Comparison of ENCODE assay signal across 11 cellular contexts in the genomic region with DNA sequence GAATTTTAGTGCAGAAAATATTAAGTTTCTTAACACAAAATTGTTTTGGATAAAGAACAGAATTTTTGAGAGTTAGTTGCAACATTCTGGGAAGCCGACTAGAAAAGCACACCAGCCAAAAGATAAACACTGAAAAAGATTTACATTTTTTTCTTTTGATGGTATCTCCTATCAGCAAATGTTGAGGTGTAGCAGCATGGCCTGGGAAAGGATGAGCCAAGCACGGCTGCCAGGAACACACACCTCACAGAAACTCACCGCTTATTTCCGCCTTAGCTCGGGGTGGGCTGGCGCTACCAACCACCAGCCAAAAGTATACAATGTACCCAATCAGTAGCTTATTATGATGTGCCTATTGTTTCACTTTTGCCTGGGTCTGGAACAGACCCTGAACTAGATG.
DNase-seq lines count a peak whose midpoint lies in the region; ATAC-seq and TF ChIP-seq lines count a peak whose summit lies in the region.
"Had no signal": no experiment of that assay in that cellular context is flagged by ENCODE, and none has a peak within 500 bp of the region (broad histone marks: within the 10 kb centered on the region; RNA-seq: fewer than 3 reads in every experiment).

No MANE protein-coding gene starts in this region.

- H3K36me3 ChIP-seq in prostate gland = no peaks in the 10 kb centered on the region
- H3K36me3 ChIP-seq: MG63 had no signal

- no peak for TF ChIP-seq POLR2A in prostate gland (IDR thresholded peaks at IDR 0.05)

- 40% methylated on average over 6 of the region's 6 CpGs for WGBS in prostate gland

- no peaks in the 10 kb centered on the region for H3K9me3 ChIP-seq in prostate gland
- H3K9me3 ChIP-seq: MG63 had no signal

- no peaks in the 10 kb centered on the region for H3K27me3 ChIP-seq in prostate gland (replicated peaks; ENCODE audit: insufficient read depth)
- H3K27me3 ChIP-seq: MG63 had no signal

- intact Hi-C loops in prostate gland (cut with DNase I) = no loop called here

- DNase-seq in activated T-cell treated with anti-CD3 and anti-CD28 coated beads for 4 hours = peak; percentile 2
- no peak for DNase-seq in activated T-cell treated with anti-CD3 and anti-CD28 coated beads, Interleukin-2, amount 50 U/mL, for 48 hours
- DNase-seq in activated CD4-positive, alpha-beta T cell treated with anti-CD3 and anti-CD28 coated beads for 48 hours = peak; percentile 21
- DNase-seq in epithelial cell of prostate (ENCODE audit: low read depth, low spot score) = no peak
- DNase-seq in prostate gland (ENCODE audit: low spot score) = peak; percentile 44
- DNase-seq in Ammon's horn (ENCODE audit: low spot score) = no peak
- DNase-seq in HUDEP-2 (lab: John Stamatoyannopoulos, UW; ENCODE audit: unreplicated experiment in 76 of 76) = no peak
- DNase-seq in left lobe of liver (ENCODE audit: low spot score) = no peak
- DNase-seq: kidney glomerular epithelial cell, MG63, retina had no signal

- TF ChIP-seq CTCF in prostate gland (IDR thresholded peaks at IDR 0.05) = no peak

- peaks cover 21% of the 10 kb centered on the region for H3K4me1 ChIP-seq in prostate gland (replicated peaks)

- H3K4me3 ChIP-seq in prostate gland = no peak overlapping the region
- H3K4me3 ChIP-seq: MG63 had no signal

- no peak for ATAC-seq in left lobe of liver

- H3K27ac ChIP-seq in epithelial cell of prostate (peak overlapping the region; percentile 89), prostate gland (peak overlapping the region; percentile 58 to 77)

Comparison
In these comparisons a context has a peak if more than half of its experiments do, and no peak if none do; other contexts are left out.
1. DNase-seq: peak in activated T-cell treated with anti-CD3 and anti-CD28 coated beads for 4 hours (single experiment), activated CD4-positive, alpha-beta T cell treated with anti-CD3 and anti-CD28 coated beads for 48 hours (single experiment) and prostate gland (single experiment); none in activated T-cell treated with anti-CD3 and anti-CD28 coated beads, Interleukin-2, amount 50 U/mL, for 48 hours (0 of 2), epithelial cell of prostate (single experiment), Ammon's horn (single experiment), HUDEP-2 (0 of 76) and left lobe of liver (single experiment).